8 cellular contexts compared by ENCODE assay signal in the genomic region with DNA sequence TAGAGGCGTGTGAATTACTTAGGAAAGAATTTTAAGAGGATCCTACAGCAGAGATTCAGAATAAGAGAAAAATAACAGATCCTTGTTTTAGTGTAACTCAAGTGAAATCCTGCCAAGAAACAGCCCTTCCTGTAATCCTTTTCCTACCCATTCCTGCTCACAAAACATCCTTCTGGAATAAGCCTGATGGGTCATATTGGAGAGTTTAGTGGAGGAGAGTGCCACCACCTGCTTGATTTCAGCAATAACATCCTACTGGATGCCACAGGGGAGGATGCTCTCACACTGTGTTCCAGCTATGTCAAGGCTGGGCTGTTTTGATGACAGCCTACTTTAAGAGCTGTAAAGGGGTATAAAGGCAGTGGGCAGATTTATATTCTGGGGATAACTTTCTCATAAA. TPM values are rescaled to one million over a fixed set of nuclear protein-coding genes. Genes with fewer than 3 reads are reported as not detected.
DNase-seq lines count a peak whose midpoint lies in the region; ATAC-seq and TF ChIP-seq lines count a peak whose summit lies in the region.

No MANE protein-coding gene starts in this region.

- H3K36me3 Mint-ChIP-seq in nephron progenitor cell (ENCODE audit: low read depth) (peaks cover 4% of the 10 kb centered on the region), T-helper 17 cell (ENCODE audit: low read depth) (no peaks in the 10 kb centered on the region)

- H3K4me3 ChIP-seq in H7 (ENCODE audit: insufficient read depth, low read depth, low read length): no peak overlapping the region

- H3K27me3 Mint-ChIP-seq in nephron progenitor cell (ENCODE audit: low read depth, poor library complexity) (no peaks in the 10 kb centered on the region), T-helper 17 cell (no peaks in the 10 kb centered on the region)

- no peaks in the 10 kb centered on the region for H3K27me3 ChIP-seq in H7 (ENCODE audit: control insufficient read depth, insufficient read depth, low read length)

- no peak overlapping the region for H3K4me3 Mint-ChIP-seq in nephron progenitor cell
- H3K4me3 Mint-ChIP-seq in T-helper 17 cell: no peak overlapping the region

- H3K9me3 ChIP-seq in T-helper 17 cell (ENCODE audit: control insufficient read depth, low read length, poor library complexity, severe bottlenecking): no peaks in the 10 kb centered on the region

- peaks cover 4% of the 10 kb centered on the region for H3K4me1 Mint-ChIP-seq in nephron progenitor cell
- H3K4me1 Mint-ChIP-seq in T-helper 17 cell: no peaks in the 10 kb centered on the region

- peaks cover 7% of the 10 kb centered on the region for H3K9me3 Mint-ChIP-seq in nephron progenitor cell

- ATAC-seq in T-helper 17 cell (no peak), HG03135 (IDR thresholded peaks at IDR 0.05; ENCODE audit: unreplicated experiment) (no peak)

- H3K27ac Mint-ChIP-seq in nephron progenitor cell: no peak overlapping the region
- no peak overlapping the region for H3K27ac Mint-ChIP-seq in T-helper 17 cell

- TF ChIP-seq CTCF in AG09319 (IDR thresholded peaks at IDR 0.05; ENCODE audit: low read depth, low read length) (peak; percentile 4), nephron progenitor cell (IDR thresholded peaks at IDR 0.05) (peak; percentile 67)

- DNase-seq in AG09319 (ENCODE audit: extremely low read depth, low read depth): no peak
- DNase-seq in H7: peak; percentile 26
- DNase-seq in NCI-H510A (lab: John Stamatoyannopoulos, UW): peak; percentile 23
- DNase-seq in dedifferentiated amniotic fluid mesenchymal stem cell (ENCODE audit: extremely low spot score): peak; percentile 16
- DNase-seq in nephron progenitor cell: peak; percentile 29
- no peak for DNase-seq in SIG-M5 (lab: John Stamatoyannopoulos, UW)
- DNase-seq in T-helper 17 cell: no peak

- H3K36me3 ChIP-seq in H7 (replicated peaks; ENCODE audit: control insufficient read depth, insufficient read depth, low read length): no peaks in the 10 kb centered on the region

RNA-seq across cellular contexts. Expression of a gene that starts 54.8 kb away (rescaled TPM):
- total RNA-seq in H7 (2014; rRNA removed; shearing (Covaris generic)): not detected in 2 replicates
- not detected for total RNA-seq in T-helper 17 cell

Comparison
In these comparisons a context has a peak if more than half of its experiments do, and no peak if none do; other contexts are left out.
1. DNase-seq: peak in H7 (single experiment), NCI-H510A (single experiment), dedifferentiated amniotic fluid mesenchymal stem cell (single experiment) and nephron progenitor cell (single experiment); none in AG09319 (single experiment), SIG-M5 (single experiment) and T-helper 17 cell (0 of 3).